ENCODE assay signal across 25 cellular contexts in the genomic region with DNA sequence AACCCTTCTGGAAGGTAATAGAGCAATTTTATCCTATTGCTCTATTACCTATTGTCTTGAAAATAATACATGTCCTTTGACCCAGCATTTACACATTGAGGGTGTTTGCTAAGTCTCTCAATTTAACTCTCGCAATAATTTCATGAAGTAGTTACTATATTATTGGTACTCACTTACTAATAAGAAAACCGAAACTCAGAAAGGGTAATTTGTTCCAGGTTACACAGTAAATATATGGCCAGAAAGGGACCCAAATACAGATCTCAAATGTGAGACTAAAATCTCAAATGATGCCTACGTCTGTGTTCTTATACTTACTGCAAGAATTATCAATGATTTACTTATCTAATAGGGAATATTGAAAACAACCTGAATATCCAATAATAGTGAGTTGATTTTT. TPM values are rescaled to one million over a fixed set of nuclear protein-coding genes. Genes with fewer than 3 reads are reported as not detected.
DNase-seq lines count a peak whose midpoint lies in the region; ATAC-seq and TF ChIP-seq lines count a peak whose summit lies in the region.
"Had no signal": no experiment of that assay in that cellular context is flagged by ENCODE, and none has a peak within 500 bp of the region (broad histone marks: within the 10 kb centered on the region; RNA-seq: fewer than 3 reads in every experiment).

No MANE protein-coding gene starts in this region.

- 93 to 98% methylated on average over 3 of the region's 3 CpGs for WGBS in aorta, 2 donors

- H3K27me3 ChIP-seq in aorta (ENCODE audit: control insufficient read depth in 1 of 2, insufficient read depth in 2 of 2, low read length in 1 of 2) (peaks cover 0 to 2% of the 10 kb centered on the region in 2 donors), foreskin keratinocyte (peaks cover 15% of the 10 kb centered on the region)
- H3K27me3 ChIP-seq: cardiac muscle cell, transverse colon had no signal

- H3K36me3 Mint-ChIP-seq in type B pancreatic cell: no peaks in the 10 kb centered on the region
- H3K36me3 Mint-ChIP-seq: CD14-positive monocyte had no signal

- no peak for TF ChIP-seq CTCF in type B pancreatic cell (conservative IDR thresholded peaks at IDR 0.05)
- TF ChIP-seq CTCF in foreskin keratinocyte (conservative IDR thresholded peaks at IDR 0.05): no peak

- H3K4me1 Mint-ChIP-seq in type B pancreatic cell (ENCODE audit: unreplicated experiment): peaks cover 22% of the 10 kb centered on the region
- H3K4me1 Mint-ChIP-seq: activated B cell treated with CpG ODN at 0.5 μM for 24 hours; CD14-positive monocyte; stimulated activated naive CD8-positive, alpha-beta T cell treated with anti-CD3 and anti-CD28 coated beads, Interleukin-15, amount 100 ng/mL, for 72 hours had no signal

- no peak overlapping the region for H3K27ac Mint-ChIP-seq in type B pancreatic cell
- H3K27ac Mint-ChIP-seq: activated B cell treated with CpG ODN at 0.5 μM for 24 hours; activated CD8-positive, alpha-beta T cell treated with anti-CD3 and anti-CD28 coated beads for 36 hours; CD14-positive monocyte; stimulated activated naive CD8-positive, alpha-beta T cell treated with anti-CD3 and anti-CD28 coated beads, Interleukin-15, amount 100 ng/mL, for 72 hours had no signal

- H3K4me3 ChIP-seq in aorta (ENCODE audit: low read length in 2 of 2): no peak overlapping the region
- H3K4me3 ChIP-seq: cardiac muscle cell, dorsolateral prefrontal cortex, lower lobe of right lung, transverse colon had no signal

- intact Hi-C loops in aorta (cut with DNase I): no loop called here

- peak; percentile 91 for ATAC-seq in GM18511 (IDR thresholded peaks at IDR 0.05; ENCODE audit: unreplicated experiment)
- ATAC-seq in GM19351 (IDR thresholded peaks at IDR 0.05; ENCODE audit: unreplicated experiment): peak; percentile 79
- ATAC-seq in HG02852 (IDR thresholded peaks at IDR 0.05; ENCODE audit: unreplicated experiment): peak; percentile 51
- ATAC-seq in HG03439 (IDR thresholded peaks at IDR 0.05; ENCODE audit: unreplicated experiment): peak; percentile 76
- no peak for ATAC-seq in aorta (ENCODE audit: low FRiP score)
- no peak for ATAC-seq in HG03025 (IDR thresholded peaks at IDR 0.05; ENCODE audit: low FRiP score, unreplicated experiment)
- ATAC-seq in foreskin keratinocyte: no peak
- ATAC-seq: activated CD8-positive, alpha-beta T cell treated with anti-CD3 and anti-CD28 coated beads for 36 hours; lower lobe of right lung; SK-N-SH treated with all-trans-retinoic acid at 6 μM for 48 hours; stimulated activated naive CD8-positive, alpha-beta T cell treated with anti-CD3 and anti-CD28 coated beads, Interleukin-15, amount 100 ng/mL, for 72 hours had no signal

- H3K4me1 ChIP-seq in aorta (ENCODE audit: control insufficient read depth in 1 of 2, insufficient read depth in 2 of 2, low read length in 2 of 2) (peaks cover 0 to 9% of the 10 kb centered on the region in 2 donors), foreskin keratinocyte (no peaks in the 10 kb centered on the region)
- H3K4me1 ChIP-seq: lower lobe of right lung had no signal

- H3K27ac ChIP-seq in aorta (ENCODE audit: low read depth in 1 of 2, low read length in 2 of 2) (no peak overlapping the region), foreskin keratinocyte (no peak overlapping the region)
- H3K27ac ChIP-seq: cardiac muscle cell, dorsolateral prefrontal cortex, lower lobe of right lung, transverse colon had no signal

- no peak for DNase-seq in aorta
- no peak for DNase-seq in type B pancreatic cell (ENCODE audit: extremely low spot score, unreplicated experiment)
- DNase-seq in foreskin keratinocyte: no peak
- DNase-seq: activated B cell treated with CpG ODN at 0.5 μM for 24 hours; activated CD8-positive, alpha-beta T cell treated with anti-CD3 and anti-CD28 coated beads for 36 hours; activated naive CD4-positive, alpha-beta T cell treated with Interleukin-2 at 50 U/mL for 16 hours; dorsolateral prefrontal cortex; IMR-90; lower lobe of right lung; NCI-H524 treated with DMSO at 0.1 percent for 48 hours; stimulated activated CD4-positive, alpha-beta T cell treated with anti-CD3 and anti-CD28 coated beads, Interleukin-4, amount 100 ng/mL, for 24 hours; stimulated activated naive CD8-positive, alpha-beta T cell treated with anti-CD3 and anti-CD28 coated beads, Interleukin-15, amount 100 ng/mL, for 72 hours; T-helper 9 cell; transverse colon had no signal

- H3K9me3 Mint-ChIP-seq in type B pancreatic cell: peaks cover 13% of the 10 kb centered on the region
- H3K9me3 Mint-ChIP-seq: activated B cell treated with CpG ODN at 0.5 μM for 24 hours; activated CD8-positive, alpha-beta T cell treated with anti-CD3 and anti-CD28 coated beads for 36 hours; stimulated activated naive CD8-positive, alpha-beta T cell treated with anti-CD3 and anti-CD28 coated beads, Interleukin-15, amount 100 ng/mL, for 72 hours had no signal

- no peak overlapping the region for H3K4me3 Mint-ChIP-seq in type B pancreatic cell
- H3K4me3 Mint-ChIP-seq: activated B cell treated with CpG ODN at 0.5 μM for 24 hours; activated CD8-positive, alpha-beta T cell treated with anti-CD3 and anti-CD28 coated beads for 36 hours; CD14-positive monocyte; stimulated activated naive CD8-positive, alpha-beta T cell treated with anti-CD3 and anti-CD28 coated beads, Interleukin-15, amount 100 ng/mL, for 72 hours had no signal

- H3K9me3 ChIP-seq in aorta (ENCODE audit: control insufficient read depth, low read length): no peaks in the 10 kb centered on the region
- H3K9me3 ChIP-seq: lower lobe of right lung, transverse colon had no signal

- H3K27me3 Mint-ChIP-seq in type B pancreatic cell: peaks cover 3% of the 10 kb centered on the region
- H3K27me3 Mint-ChIP-seq: activated B cell treated with CpG ODN at 0.5 μM for 24 hours had no signal

- H3K36me3 ChIP-seq in aorta (ENCODE audit: control insufficient read depth in 1 of 2, insufficient read depth in 2 of 2, low read length in 1 of 2): no peaks in the 10 kb centered on the region
- H3K36me3 ChIP-seq: cardiac muscle cell, lower lobe of right lung, transverse colon had no signal

RNA-seq across cellular contexts. Expression of a gene that starts 29.7 kb away (rescaled TPM):
- not detected for total RNA-seq in aorta
- not detected for polyA plus RNA-seq in aorta
- 0.07 TPM in 1 of 2 replicates, not detected in the other for total RNA-seq in type B pancreatic cell (ENCODE audit: low replicate concordance)
- not detected in 2 replicates for total RNA-seq in foreskin keratinocyte
- polyA plus RNA-seq in foreskin keratinocyte: not detected in 2 replicates
- total RNA-seq: activated B cell treated with CpG ODN at 0.5 μM for 24 hours; activated CD8-positive, alpha-beta T cell treated with anti-CD3 and anti-CD28 coated beads for 36 hours; cardiac muscle cell; fibroblast of villous mesenchyme; IMR-90; renal cortical epithelial cell; transverse colon had no signal
- polyA plus RNA-seq: cardiac muscle cell, CD14-positive monocyte, IMR-90, keratinocyte had no signal

Comparison
In these comparisons a context has a peak if more than half of its experiments do, and no peak if none do; other contexts are left out.
1. ATAC-seq: peak in GM18511 (single experiment), GM19351 (single experiment), HG02852 (single experiment) and HG03439 (single experiment); none in aorta (single experiment), HG03025 (single experiment) and foreskin keratinocyte (single experiment).